8 cellular contexts compared by ENCODE assay signal in the genomic region with DNA sequence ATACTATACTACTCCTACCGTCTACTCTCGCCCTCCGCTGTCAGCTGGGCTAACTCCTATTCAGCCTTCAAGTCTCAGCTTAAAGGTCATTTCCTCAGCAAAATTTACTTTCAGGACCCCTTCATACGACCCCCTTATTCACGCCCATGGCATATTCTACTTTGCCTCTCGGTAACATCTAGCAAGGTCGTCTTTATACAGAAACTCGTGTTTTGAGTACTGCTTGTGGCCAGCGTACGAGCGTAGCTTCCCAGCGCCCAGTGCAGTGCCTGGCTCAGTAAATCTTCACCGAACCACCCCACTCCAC. TPM values are rescaled to one million over a fixed set of nuclear protein-coding genes. Genes with fewer than 3 reads are reported as not detected.
DNase-seq lines count a peak whose midpoint lies in the region; ATAC-seq and TF ChIP-seq lines count a peak whose summit lies in the region.

No MANE protein-coding gene starts in this region.

- H3K4me1 ChIP-seq in DND-41 (ENCODE audit: insufficient read depth, low read length) (peaks cover 25% of the 10 kb centered on the region), mucosa of descending colon (ENCODE audit: low read depth) (peaks cover 12% of the 10 kb centered on the region)

- peak overlapping the region; percentile 96 for H2AFZ ChIP-seq in DND-41 (ENCODE audit: low read depth, low read length)

- H4K20me1 ChIP-seq in DND-41 (ENCODE audit: insufficient read depth, low read length), result peaks cover 8% of the 10 kb centered on the region; the same call in 1 of the 2 replicates

- peak overlapping the region; percentile 85 for H3K9ac ChIP-seq in DND-41 (ENCODE audit: low read depth, low read length)

- DNase-seq in DND-41, result no peak
- DNase-seq in MCF 10A (ENCODE audit: unreplicated experiment), result no peak
- DNase-seq in mucosa of descending colon, result no peak
- no peak for DNase-seq in dermis blood vessel endothelial cell
- no peak for DNase-seq in posterior vena cava (ENCODE audit: low spot score)
- no peak for DNase-seq in T1000 (lab: John Stamatoyannopoulos, UW)
- no peak for DNase-seq in NCI-H1417 treated with DMSO at 0.1 percent for 48 hours (lab: John Stamatoyannopoulos, UW)

- H3K27me3 ChIP-seq in DND-41 (ENCODE audit: insufficient read depth, low read length, poor library complexity), result no peaks in the 10 kb centered on the region

- H3K27ac Mint-ChIP-seq in MCF 10A (ENCODE audit: low read depth, unreplicated experiment), result peak overlapping the region; percentile 96

- intact Hi-C loops in MCF 10A (cut with micrococcal nuclease), result no loop called here
- intact Hi-C loops in mucosa of descending colon (cut with DNase I, micrococcal nuclease), result no loop called here
- intact Hi-C loops in posterior vena cava (cut with DNase I), result no loop called here

- peak overlapping the region; percentile 97 for H3K4me3 Mint-ChIP-seq in MCF 10A (ENCODE audit: unreplicated experiment)

- no peaks in the 10 kb centered on the region for H3K9me3 Mint-ChIP-seq in MCF 10A (ENCODE audit: unreplicated experiment)

- CTCF ChIA-PET in MCF 10A (lab: Yijun Ruan, JAX), result interaction anchor here (0.5 to 3.4 kb wide), 15 partner anchors 12 to 1463 kb away, joined by 3 to 26 read pairs (median 4); a partner anchor contains a TSS

- 0 out of 3 replicates have a peak, but pooled peaks have one; percentile 3 for ATAC-seq in DND-41 (ENCODE audit: insufficient read depth, low read depth)
- peak; percentile 3 for ATAC-seq in HG03196 (IDR thresholded peaks at IDR 0.05; ENCODE audit: unreplicated experiment)
- ATAC-seq in mucosa of descending colon, result peak; percentile 39

- peak overlapping the region; percentile 73 to 90 for H3K4me3 ChIP-seq in DND-41 (ENCODE audit: low read depth in 1 of 2, low read length in 2 of 2)
- peak overlapping the region; percentile 91 for H3K4me3 ChIP-seq in mucosa of descending colon

- H3K4me2 ChIP-seq in DND-41 (ENCODE audit: insufficient read depth, low read length), result peak overlapping the region; percentile 73

- H3K27ac ChIP-seq in DND-41 (ENCODE audit: low read length), result peak overlapping the region; percentile 89

- TSS peak; percentile 44 for BruUV-seq in MCF 10A (replicated peaks; lab: Mats Ljungman, UMichigan)

- peaks cover 46% of the 10 kb centered on the region for H3K36me3 Mint-ChIP-seq in MCF 10A (ENCODE audit: insufficient read depth, unreplicated experiment)

- POLR2A ChIA-PET in MCF 10A (lab: Yijun Ruan, JAX), result interaction anchor here (0.6 to 3.8 kb wide), 28 partner anchors 9 to 1585 kb away, joined by 3 to 67 read pairs (median 6); a partner anchor contains a TSS

- H3K27me3 Mint-ChIP-seq in MCF 10A (ENCODE audit: insufficient read depth, unreplicated experiment), result no peaks in the 10 kb centered on the region

- TF ChIP-seq CTCF in DND-41 (IDR thresholded peaks at IDR 0.05; ENCODE audit: borderline replicate concordance, extremely low read depth, low read length, poor library complexity, severe bottlenecking) (no peak), MCF 10A (IDR thresholded peaks at IDR 0.05; ENCODE audit: unreplicated experiment) (no peak), mucosa of descending colon (IDR thresholded peaks at IDR 0.05) (no peak)

- H3K4me1 Mint-ChIP-seq in MCF 10A (ENCODE audit: insufficient read depth, unreplicated experiment), result peaks cover 10% of the 10 kb centered on the region

- H3K36me3 ChIP-seq in DND-41 (ENCODE audit: insufficient read depth, low read length) (peaks cover 45% of the 10 kb centered on the region), mucosa of descending colon (ENCODE audit: low read depth) (no peaks in the 10 kb centered on the region)

- no peaks in the 10 kb centered on the region for H3K9me3 ChIP-seq in DND-41 (ENCODE audit: insufficient read depth, low read length, severe bottlenecking)
- no peaks in the 10 kb centered on the region for H3K9me3 ChIP-seq in mucosa of descending colon

- peaks cover 27% of the 10 kb centered on the region for H3K79me2 ChIP-seq in DND-41 (ENCODE audit: insufficient read depth, low read length)

RNA-seq across cellular contexts. Expression of a gene that starts 0.5 kb away (rescaled TPM):
- total RNA-seq in MCF 10A (2022) (19.4 and 20.1 TPM in 2 replicates), mucosa of descending colon (10 to 100 TPM; 18.2 to 25.1 (median 21.7) TPM), dermis blood vessel endothelial cell (37.8 and 39.5 TPM in 2 replicates), posterior vena cava (10 to 100 TPM; 14.7 to 15.7 TPM)

RNA-seq across cellular contexts. Expression of a gene that starts 0.6 kb away (rescaled TPM):
- total RNA-seq in MCF 10A (2022) (1.4 and 1.5 TPM in 2 replicates), mucosa of descending colon (under 1 TPM in 2 of 3 donors, not detected in 1; 0.35 to 0.79 TPM), dermis blood vessel endothelial cell (not detected in 2 replicates), posterior vena cava (1 to 10 TPM in 1 of 2 donors, not detected in 1; 1.2 TPM)

RNA-seq across cellular contexts. Expression of a gene that starts 34.6 kb away (rescaled TPM):
- total RNA-seq in MCF 10A (2022) (109 and 126 TPM in 2 replicates), mucosa of descending colon (10 to 100 TPM; 38.7 to 46.6 (median 42.3) TPM), dermis blood vessel endothelial cell (34.3 and 35.4 TPM in 2 replicates), posterior vena cava (10 to 100 TPM; 45.3 to 48.4 TPM)
